ENCODE assay signal across 2 cellular contexts in genomic region chr1:10737268-10737624, GRCh38.
TF ChIP-seq lines count a peak whose summit lies in the region.

No MANE protein-coding gene starts in this region.

TF ChIP-seq in IMR-90, 13 proteins besides CTCF, POLR2A, EP300 and RAD21:
- TF ChIP-seq USF2 (IDR thresholded peaks at IDR 0.05; ENCODE audit: low read depth, low read length) = peak; percentile 38
- TF ChIP-seq MAFK (IDR thresholded peaks at IDR 0.05; ENCODE audit: low read depth, low read length) = no peak
TF ChIP-seq in IMR-90: peak in this region for 1.

TF ChIP-seq in K562, 482 proteins besides CTCF, POLR2A, EP300 and RAD21:
- no peak for TF ChIP-seq ILK (tag; IDR thresholded peaks at IDR 0.05; ENCODE audit: borderline replicate concordance, low read depth)
- TF ChIP-seq RB1 (IDR thresholded peaks at IDR 0.05; ENCODE audit: low read depth) = no peak
- peak; percentile 58 for TF ChIP-seq USF2 (CRISPR knock-in tag; IDR thresholded peaks at IDR 0.05)
- TF ChIP-seq USF1 (CRISPR knock-in tag; IDR thresholded peaks at IDR 0.05) = peak; percentile 84
